Comparison of ENCODE assay signal across 1 cellular context in the genomic region with DNA sequence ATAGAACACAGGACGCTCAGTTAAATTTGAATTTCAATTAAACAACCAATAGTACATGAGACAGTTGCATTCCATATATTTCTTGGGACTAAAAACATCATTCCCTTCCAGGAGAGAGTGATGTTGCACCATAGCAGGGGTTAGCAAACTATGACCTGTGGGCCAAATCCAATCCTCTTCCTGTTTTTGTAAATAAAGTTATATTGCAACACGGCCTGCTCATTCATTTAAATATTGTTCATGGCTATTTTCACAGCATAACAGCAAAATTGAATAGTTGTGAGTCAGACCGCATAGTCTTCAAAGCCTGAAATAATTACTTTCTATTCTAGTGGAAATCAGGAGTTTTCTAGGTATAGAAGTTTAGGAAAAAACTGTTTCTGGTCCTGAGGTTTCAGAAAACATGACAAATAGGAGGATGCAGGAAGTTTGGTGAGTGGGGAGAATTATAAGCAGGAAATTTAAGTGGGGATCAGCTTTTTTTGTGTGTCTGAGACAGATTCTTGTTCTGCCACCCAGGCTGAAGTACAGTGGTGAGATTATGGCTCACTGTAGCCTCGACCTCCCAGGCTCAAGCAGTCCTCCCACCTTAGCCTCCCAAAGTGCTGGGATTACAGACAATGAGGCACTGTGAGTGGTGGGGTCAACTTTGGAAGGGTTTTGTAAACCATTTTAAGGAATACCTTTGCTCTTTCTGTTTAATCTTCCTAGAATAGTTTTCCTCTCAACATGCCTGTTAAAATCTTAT.
A peak's percentile ranks its signal among the peaks of the same experiment; 100 is the strongest.
TF ChIP-seq lines count a peak whose summit lies in the region.

No MANE protein-coding gene starts in this region.

TF ChIP-seq in HepG2, 621 proteins besides CTCF, POLR2A, EP300 and RAD21 (continued from another document and continues in another):
- TF ChIP-seq, protein P1, sequence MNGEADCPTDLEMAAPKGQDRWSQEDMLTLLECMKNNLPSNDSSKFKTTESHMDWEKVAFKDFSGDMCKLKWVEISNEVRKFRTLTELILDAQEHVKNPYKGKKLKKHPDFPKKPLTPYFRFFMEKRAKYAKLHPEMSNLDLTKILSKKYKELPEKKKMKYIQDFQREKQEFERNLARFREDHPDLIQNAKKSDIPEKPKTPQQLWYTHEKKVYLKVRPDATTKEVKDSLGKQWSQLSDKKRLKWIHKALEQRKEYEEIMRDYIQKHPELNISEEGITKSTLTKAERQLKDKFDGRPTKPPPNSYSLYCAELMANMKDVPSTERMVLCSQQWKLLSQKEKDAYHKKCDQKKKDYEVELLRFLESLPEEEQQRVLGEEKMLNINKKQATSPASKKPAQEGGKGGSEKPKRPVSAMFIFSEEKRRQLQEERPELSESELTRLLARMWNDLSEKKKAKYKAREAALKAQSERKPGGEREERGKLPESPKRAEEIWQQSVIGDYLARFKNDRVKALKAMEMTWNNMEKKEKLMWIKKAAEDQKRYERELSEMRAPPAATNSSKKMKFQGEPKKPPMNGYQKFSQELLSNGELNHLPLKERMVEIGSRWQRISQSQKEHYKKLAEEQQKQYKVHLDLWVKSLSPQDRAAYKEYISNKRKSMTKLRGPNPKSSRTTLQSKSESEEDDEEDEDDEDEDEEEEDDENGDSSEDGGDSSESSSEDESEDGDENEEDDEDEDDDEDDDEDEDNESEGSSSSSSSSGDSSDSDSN (CRISPR knock-in tag; IDR thresholded peaks at IDR 0.05): no peak
- TF ChIP-seq MAX (IDR thresholded peaks at IDR 0.05): no peak
- no peak for TF ChIP-seq ZFY (CRISPR knock-in tag; IDR thresholded peaks at IDR 0.05)
- no peak for TF ChIP-seq FOXA1 (IDR thresholded peaks at IDR 0.05)
- peak; percentile 41 for TF ChIP-seq FOXA1 (CRISPR knock-in tag; IDR thresholded peaks at IDR 0.05)
- no peak for TF ChIP-seq ZBTB34 (CRISPR knock-in tag; IDR thresholded peaks at IDR 0.05)
- TF ChIP-seq ZBTB3 (CRISPR knock-in tag; IDR thresholded peaks at IDR 0.05; ENCODE audit: borderline replicate concordance, low read depth): no peak
- no peak for TF ChIP-seq ZNF326 (CRISPR knock-in tag; IDR thresholded peaks at IDR 0.05; ENCODE audit: borderline replicate concordance)
- no peak for TF ChIP-seq ZNF567 (CRISPR knock-in tag; IDR thresholded peaks at IDR 0.05; ENCODE audit: borderline replicate concordance)
- TF ChIP-seq SKI (IDR thresholded peaks at IDR 0.05; ENCODE audit: partially characterized antibody): no peak
- TF ChIP-seq SAFB2 (CRISPR knock-in tag; IDR thresholded peaks at IDR 0.05; ENCODE audit: borderline replicate concordance, low read depth): no peak
- peak; percentile 83 for TF ChIP-seq ELF3 (CRISPR knock-in tag; IDR thresholded peaks at IDR 0.05)
- TF ChIP-seq RBM39 (IDR thresholded peaks at IDR 0.05; ENCODE audit: low read depth, low read length, poor library complexity, severe bottlenecking): no peak
- TF ChIP-seq DNMT3B (CRISPR knock-in tag; conservative IDR thresholded peaks at IDR 0.05): no peak
- no peak for TF ChIP-seq TAF15 (IDR thresholded peaks at IDR 0.05; ENCODE audit: low read depth, low read length, poor library complexity, severe bottlenecking)
- TF ChIP-seq ZXDC (CRISPR knock-in tag; IDR thresholded peaks at IDR 0.05): no peak
- no peak for TF ChIP-seq SIX4 (CRISPR knock-in tag; IDR thresholded peaks at IDR 0.05)
- no peak for TF ChIP-seq ZNF235 (CRISPR knock-in tag; IDR thresholded peaks at IDR 0.05; ENCODE audit: borderline replicate concordance)
- TF ChIP-seq SNAI1 (CRISPR knock-in tag; IDR thresholded peaks at IDR 0.05; ENCODE audit: borderline replicate concordance): no peak
- no peak for TF ChIP-seq ZNF367 (CRISPR knock-in tag; IDR thresholded peaks at IDR 0.05; ENCODE audit: borderline replicate concordance)
- no peak for TF ChIP-seq IRF9 (CRISPR knock-in tag; IDR thresholded peaks at IDR 0.05; ENCODE audit: borderline replicate concordance)
- TF ChIP-seq ZNF510 (CRISPR knock-in tag; IDR thresholded peaks at IDR 0.05; ENCODE audit: low read depth): no peak
- TF ChIP-seq ZNF766 (CRISPR knock-in tag; IDR thresholded peaks at IDR 0.05; ENCODE audit: borderline replicate concordance): no peak
- no peak for TF ChIP-seq NFRKB (IDR thresholded peaks at IDR 0.05)
- no peak for TF ChIP-seq CSRNP1 (CRISPR knock-in tag; IDR thresholded peaks at IDR 0.05)
- no peak for TF ChIP-seq NFATC3 (CRISPR knock-in tag; IDR thresholded peaks at IDR 0.05)
- TF ChIP-seq ZNF747 (CRISPR knock-in tag; IDR thresholded peaks at IDR 0.05; ENCODE audit: borderline replicate concordance): no peak
- TF ChIP-seq, protein P2, sequence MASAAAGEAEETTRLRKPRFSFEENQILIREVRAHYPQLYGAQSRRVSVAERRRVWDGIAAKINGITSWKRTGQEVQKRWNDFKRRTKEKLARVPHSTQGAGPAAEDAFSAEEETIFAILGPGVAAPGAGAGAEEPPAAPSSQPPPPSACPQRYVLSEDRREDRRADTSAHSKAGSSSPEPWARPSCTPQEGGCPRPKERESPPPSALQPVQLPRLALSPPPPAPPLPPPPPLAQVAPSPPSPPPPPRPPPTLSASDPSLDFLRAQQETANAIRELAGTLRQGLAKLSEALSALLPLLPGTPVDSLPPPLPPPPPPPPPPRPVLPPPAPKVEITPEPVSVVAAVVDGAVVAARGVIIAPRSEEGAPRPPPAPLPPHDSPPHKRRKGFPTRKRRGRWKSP (CRISPR knock-in tag; IDR thresholded peaks at IDR 0.05): no peak
- no peak; the same call in 1 of the 2 replicates for TF ChIP-seq RBAK (CRISPR knock-in tag; IDR thresholded peaks at IDR 0.05)
- no peak for TF ChIP-seq REL (CRISPR knock-in tag; conservative IDR thresholded peaks at IDR 0.05)
- TF ChIP-seq TCF7 (IDR thresholded peaks at IDR 0.05; ENCODE audit: low read depth): 0 out of 2 replicates have a peak, but pooled peaks have one; percentile 24
- TF ChIP-seq LBX2 (CRISPR knock-in tag; IDR thresholded peaks at IDR 0.05; ENCODE audit: borderline replicate concordance): no peak
- no peak for TF ChIP-seq ZZZ3 (CRISPR knock-in tag; IDR thresholded peaks at IDR 0.05; ENCODE audit: borderline replicate concordance)
- peak; percentile 67 for TF ChIP-seq ELF1 (CRISPR knock-in tag; IDR thresholded peaks at IDR 0.05)
- TF ChIP-seq NFE2L1 (CRISPR knock-in tag; IDR thresholded peaks at IDR 0.05; ENCODE audit: borderline replicate concordance): no peak
- no peak for TF ChIP-seq RFX1 (IDR thresholded peaks at IDR 0.05)
- TF ChIP-seq, protein P3, sequence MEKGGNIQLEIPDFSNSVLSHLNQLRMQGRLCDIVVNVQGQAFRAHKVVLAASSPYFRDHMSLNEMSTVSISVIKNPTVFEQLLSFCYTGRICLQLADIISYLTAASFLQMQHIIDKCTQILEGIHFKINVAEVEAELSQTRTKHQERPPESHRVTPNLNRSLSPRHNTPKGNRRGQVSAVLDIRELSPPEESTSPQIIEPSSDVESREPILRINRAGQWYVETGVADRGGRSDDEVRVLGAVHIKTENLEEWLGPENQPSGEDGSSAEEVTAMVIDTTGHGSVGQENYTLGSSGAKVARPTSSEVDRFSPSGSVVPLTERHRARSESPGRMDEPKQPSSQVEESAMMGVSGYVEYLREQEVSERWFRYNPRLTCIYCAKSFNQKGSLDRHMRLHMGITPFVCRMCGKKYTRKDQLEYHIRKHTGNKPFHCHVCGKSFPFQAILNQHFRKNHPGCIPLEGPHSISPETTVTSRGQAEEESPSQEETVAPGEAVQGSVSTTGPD (CRISPR knock-in tag; IDR thresholded peaks at IDR 0.05): no peak
- TF ChIP-seq KAT8 (CRISPR knock-in tag; IDR thresholded peaks at IDR 0.05): peak; percentile 67; the same call in 1 of the 2 replicates
- TF ChIP-seq XRCC5 (optimal IDR thresholded peaks at IDR 0.05; ENCODE audit: low read length): no peak
- TF ChIP-seq ZNF34 (CRISPR knock-in tag; IDR thresholded peaks at IDR 0.05; ENCODE audit: borderline replicate concordance): no peak
- no peak for TF ChIP-seq NCOA1 (CRISPR knock-in tag; IDR thresholded peaks at IDR 0.05)
- TF ChIP-seq NBN (conservative IDR thresholded peaks at IDR 0.05): no peak
- no peak for TF ChIP-seq THAP8 (CRISPR knock-in tag; IDR thresholded peaks at IDR 0.05; ENCODE audit: borderline replicate concordance)
- no peak for TF ChIP-seq TCF7L2 (IDR thresholded peaks at IDR 0.05; ENCODE audit: low read depth, low read length)
- no peak for TF ChIP-seq ZNF547 (CRISPR knock-in tag; IDR thresholded peaks at IDR 0.05)
- TF ChIP-seq, protein P4, sequence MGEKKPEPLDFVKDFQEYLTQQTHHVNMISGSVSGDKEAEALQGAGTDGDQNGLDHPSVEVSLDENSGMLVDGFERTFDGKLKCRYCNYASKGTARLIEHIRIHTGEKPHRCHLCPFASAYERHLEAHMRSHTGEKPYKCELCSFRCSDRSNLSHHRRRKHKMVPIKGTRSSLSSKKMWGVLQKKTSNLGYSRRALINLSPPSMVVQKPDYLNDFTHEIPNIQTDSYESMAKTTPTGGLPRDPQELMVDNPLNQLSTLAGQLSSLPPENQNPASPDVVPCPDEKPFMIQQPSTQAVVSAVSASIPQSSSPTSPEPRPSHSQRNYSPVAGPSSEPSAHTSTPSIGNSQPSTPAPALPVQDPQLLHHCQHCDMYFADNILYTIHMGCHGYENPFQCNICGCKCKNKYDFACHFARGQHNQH (CRISPR knock-in tag; IDR thresholded peaks at IDR 0.05): no peak
- no peak for TF ChIP-seq FLYWCH1 (CRISPR knock-in tag; IDR thresholded peaks at IDR 0.05)
- no peak for TF ChIP-seq ZNF629 (CRISPR knock-in tag; conservative IDR thresholded peaks at IDR 0.05)
- no peak for TF ChIP-seq SCMH1 (CRISPR knock-in tag; IDR thresholded peaks at IDR 0.05; ENCODE audit: borderline replicate concordance)
- TF ChIP-seq ZNF292 (CRISPR knock-in tag; IDR thresholded peaks at IDR 0.05; ENCODE audit: borderline replicate concordance, low read depth): no peak
- TF ChIP-seq ZNF350 (CRISPR knock-in tag; IDR thresholded peaks at IDR 0.05; ENCODE audit: borderline replicate concordance, low read depth): no peak
- TF ChIP-seq NFIB (CRISPR knock-in tag; IDR thresholded peaks at IDR 0.05; ENCODE audit: borderline replicate concordance): no peak
